ENCODE assay signal across 21 cellular contexts in genomic region chr17:52227926-52228325, GRCh38.
DNase-seq lines count a peak whose midpoint lies in the region; ATAC-seq and TF ChIP-seq lines count a peak whose summit lies in the region.
"Had no signal": no experiment of that assay in that cellular context is flagged by ENCODE, and none has a peak within 500 bp of the region (broad histone marks: within the 10 kb centered on the region; RNA-seq: fewer than 3 reads in every experiment).

No MANE protein-coding gene starts in this region.

- peaks cover 4% of the 10 kb centered on the region for H3K36me3 Mint-ChIP-seq in MCF 10A (ENCODE audit: insufficient read depth, unreplicated experiment)
- H3K36me3 Mint-ChIP-seq: CD4-positive, CD25-positive, alpha-beta regulatory T cell; CD8-positive, alpha-beta T cell had no signal

- H3K27me3 ChIP-seq in mammary epithelial cell (ENCODE audit: insufficient read depth, low read length): no peaks in the 10 kb centered on the region
- H3K27me3 ChIP-seq: BLaER1 had no signal

- ATAC-seq in HG03135 (IDR thresholded peaks at IDR 0.05; ENCODE audit: unreplicated experiment): no peak
- ATAC-seq: CD8-positive, alpha-beta T cell; GM12878 had no signal

- H3K9ac ChIP-seq in mammary epithelial cell (ENCODE audit: insufficient read depth, low read length): no peak overlapping the region
- H3K9ac ChIP-seq: BLaER1 had no signal

- H3K9me3 Mint-ChIP-seq in MCF 10A (ENCODE audit: unreplicated experiment): no peaks in the 10 kb centered on the region
- H3K9me3 Mint-ChIP-seq: CD8-positive, alpha-beta T cell had no signal

- no peaks in the 10 kb centered on the region for H3K9me3 ChIP-seq in mammary epithelial cell (replicated peaks; ENCODE audit: insufficient read depth, low read length)
- H3K9me3 ChIP-seq: BLaER1 had no signal

- BruUV-seq in mammary epithelial cell (replicated peaks; lab: Mats Ljungman, UMichigan): no TSS peak
- no TSS peak for BruUV-seq in MCF 10A (replicated peaks; lab: Mats Ljungman, UMichigan)

- no peak overlapping the region for H3K4me3 Mint-ChIP-seq in MCF 10A (ENCODE audit: unreplicated experiment)
- H3K4me3 Mint-ChIP-seq: B cell; CD8-positive, alpha-beta T cell had no signal

- intact Hi-C loops in mammary epithelial cell (cut with micrococcal nuclease) (no loop called here), MCF 10A (cut with micrococcal nuclease) (no loop called here)

- CTCF ChIA-PET in mammary epithelial cell (lab: Charles Lee; ENCODE audit: low non-redundant PET) (no interaction called here), MCF 10A (lab: Yijun Ruan, JAX) (interaction anchor here (0.6 to 0.7 kb wide), 2 partner anchors 426 to 461 kb away, joined by 3 read pairs; no protein-coding TSS in a partner anchor)

- DNase-seq in mammary epithelial cell (no peak), MCF 10A (ENCODE audit: unreplicated experiment) (no peak), foreskin melanocyte (peak; percentile 20), medulla oblongata (ENCODE audit: extremely low spot score) (peak; percentile 27), putamen (ENCODE audit: low spot score) (peak; percentile 9), islet precursor cell (no peak)
- no peak for DNase-seq in stimulated activated CD4-positive, alpha-beta T cell treated with anti-CD3 and anti-CD28 coated beads, Interleukin-2, amount 100 ng/mL, for 24 hours
- DNase-seq: CD4-positive, CD25-positive, alpha-beta regulatory T cell; CD8-positive, alpha-beta T cell; DMS 273 treated with DMSO at 0.1 percent for 48 hours; DMS79; EL; GDM1; GOT3; HCEC 1CT had no signal

- POLR2A ChIA-PET in MCF 10A (lab: Yijun Ruan, JAX): interaction anchor here (1.1 kb wide), 1 partner anchor 17 kb away, joined by 3 read pairs; no protein-coding TSS in a partner anchor

- no peaks in the 10 kb centered on the region for H4K20me1 ChIP-seq in mammary epithelial cell (ENCODE audit: insufficient read depth, low read length)
- H4K20me1 ChIP-seq: BLaER1 had no signal

- H3K4me1 Mint-ChIP-seq in MCF 10A (ENCODE audit: insufficient read depth, unreplicated experiment): no peaks in the 10 kb centered on the region
- H3K4me1 Mint-ChIP-seq: B cell; CD4-positive, CD25-positive, alpha-beta regulatory T cell had no signal

- peaks cover 50% of the 10 kb centered on the region for H3K27me3 Mint-ChIP-seq in MCF 10A (ENCODE audit: insufficient read depth, unreplicated experiment)
- H3K27me3 Mint-ChIP-seq: B cell; CD4-positive, CD25-positive, alpha-beta regulatory T cell had no signal

- H3K79me2 ChIP-seq in mammary epithelial cell (ENCODE audit: insufficient read depth, low read length): no peaks in the 10 kb centered on the region

- H3K4me2 ChIP-seq in mammary epithelial cell (ENCODE audit: insufficient read depth, low read depth, low read length): peak overlapping the region; percentile 18
- H3K4me2 ChIP-seq: BLaER1 had no signal

- no peak overlapping the region for H3K4me3 ChIP-seq in mammary epithelial cell (replicated peaks in 1 of 3; ENCODE audit: insufficient read depth in 1 of 3, low read depth in 2 of 3, low read length in 3 of 3)
- H3K4me3 ChIP-seq: BLaER1, GM12878 had no signal

- no peaks in the 10 kb centered on the region for H3K36me3 ChIP-seq in mammary epithelial cell (ENCODE audit: insufficient read depth, low read length)
- H3K36me3 ChIP-seq: BLaER1 had no signal

- H3K4me1 ChIP-seq in mammary epithelial cell (ENCODE audit: insufficient read depth, low read length): peaks cover 29% of the 10 kb centered on the region
- H3K4me1 ChIP-seq: BLaER1 had no signal

- dilution Hi-C loops in mammary epithelial cell (cut with HindIII; ENCODE audit: low sequenced_read_pairs): no loop called here

- in situ Hi-C loops in mammary epithelial cell (cut with MboI; ENCODE audit: low sequenced_read_pairs in 2 of 2): no loop called here

- no peak for TF ChIP-seq CTCF in mammary epithelial cell (conservative IDR thresholded peaks at IDR 0.05 in 1 of 2, IDR thresholded peaks at IDR 0.05 in 1 of 2; ENCODE audit: extremely low read depth in 1 of 2, insufficient read depth in 1 of 2, low read depth in 1 of 2, low read length in 2 of 2)
- no peak for TF ChIP-seq CTCF in MCF 10A (IDR thresholded peaks at IDR 0.05; ENCODE audit: unreplicated experiment)

- 47% methylated on average over 2 of the region's 2 CpGs for WGBS in mammary epithelial cell (ENCODE audit: low coverage, missing lambda C conversion rate)

- H2AFZ ChIP-seq in mammary epithelial cell (ENCODE audit: low read depth, low read length): peak overlapping the region; percentile 54

- H3K27ac ChIP-seq in mammary epithelial cell (ENCODE audit: insufficient read depth, low read depth, low read length): peak overlapping the region; percentile 32
- H3K27ac ChIP-seq: 22Rv1, BLaER1, C4-2B had no signal

- no peak overlapping the region for H3K27ac Mint-ChIP-seq in MCF 10A (ENCODE audit: low read depth, unreplicated experiment)
- H3K27ac Mint-ChIP-seq: B cell; CD4-positive, CD25-positive, alpha-beta regulatory T cell; CD8-positive, alpha-beta T cell had no signal

Comparison
In these comparisons a context has a peak if more than half of its experiments do, and no peak if none do; other contexts are left out.
1. DNase-seq: peak in foreskin melanocyte (single experiment), medulla oblongata (single experiment) and putamen (single experiment); none in mammary epithelial cell (single experiment), MCF 10A (single experiment), stimulated activated CD4-positive, alpha-beta T cell treated with anti-CD3 and anti-CD28 coated beads, Interleukin-2, amount 100 ng/mL, for 24 hours (0 of 2) and islet precursor cell (single experiment).